12 cellular contexts compared by ENCODE assay signal in the genomic region with DNA sequence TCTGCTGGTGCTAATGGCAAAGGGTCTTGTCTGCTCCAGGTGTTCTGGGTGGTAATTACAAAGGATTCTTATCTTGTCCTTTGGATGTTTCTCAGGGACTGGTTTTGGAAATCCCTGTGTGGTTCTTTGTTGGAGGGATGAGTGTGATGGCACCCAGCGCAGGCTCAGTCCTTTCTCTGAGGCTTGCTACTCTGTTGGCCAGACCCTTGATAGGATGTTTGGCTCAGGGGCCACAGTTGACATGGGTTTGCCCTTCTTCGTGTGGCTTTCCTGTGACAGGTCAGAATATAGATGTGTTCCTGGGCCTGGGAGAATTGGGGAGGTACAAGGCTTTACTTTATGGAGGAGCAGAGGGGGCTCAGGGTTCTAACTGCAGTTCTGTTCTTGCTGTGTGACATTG. TPM values are rescaled to one million over a fixed set of nuclear protein-coding genes. Genes with fewer than 3 reads are reported as not detected.
DNase-seq lines count a peak whose midpoint lies in the region; ATAC-seq and TF ChIP-seq lines count a peak whose summit lies in the region.
"Had no signal": no experiment of that assay in that cellular context is flagged by ENCODE, and none has a peak within 500 bp of the region (broad histone marks: within the 10 kb centered on the region; RNA-seq: fewer than 3 reads in every experiment).

No MANE protein-coding gene starts in this region.

- peak overlapping the region; percentile 87 for H3K4me3 ChIP-seq in ACC112 (ENCODE audit: low read depth, low read length)
- H3K4me3 ChIP-seq in foreskin fibroblast (ENCODE audit: low read depth in 1 of 2, low read length in 2 of 2): peak overlapping the region; percentile 85 to 88
- H3K4me3 ChIP-seq in psoas muscle: peak overlapping the region; percentile 80
- H3K4me3 ChIP-seq: mucosa of descending colon had no signal

- H3K9me3 ChIP-seq in psoas muscle: no peaks in the 10 kb centered on the region
- H3K9me3 ChIP-seq: mucosa of descending colon had no signal

- no peak for DNase-seq in foreskin fibroblast
- DNase-seq in psoas muscle: peak in 1 of 2 donors; percentile 12
- no peak for DNase-seq in activated naive CD4-positive, alpha-beta T cell treated with Interleukin-2 at 50 U/mL for 16 hours
- DNase-seq in RPMI8226: no peak
- DNase-seq in activated CD4-positive, alpha-beta T cell treated with anti-CD3 and anti-CD28 coated beads, Interleukin-2, amount 50 U/mL, for 48 hours: no peak
- DNase-seq: activated naive CD4-positive, alpha-beta T cell treated with anti-CD3 and anti-CD28 coated beads, Interleukin-2, amount 50 U/mL, for 16 hours; stimulated activated CD4-positive, alpha-beta T cell treated with anti-CD3 and anti-CD28 coated beads, Interleukin-4, amount 100 ng/mL, for 1 hour had no signal

- peaks cover 77% of the 10 kb centered on the region for H3K79me2 ChIP-seq in ACC112 (ENCODE audit: control insufficient read depth, insufficient read depth, low read length, unreplicated experiment)

- intact Hi-C loops in psoas muscle (cut with DNase I): no loop called here

- no peak for ATAC-seq in psoas muscle
- ATAC-seq in HG03354 (IDR thresholded peaks at IDR 0.05; ENCODE audit: poor library complexity, severe bottlenecking, unreplicated experiment): no peak
- ATAC-seq: mucosa of descending colon had no signal

- H3K27me3 ChIP-seq in ACC112 (ENCODE audit: insufficient read depth, low read length) (no peaks in the 10 kb centered on the region), psoas muscle (ENCODE audit: insufficient read depth in 3 of 3, low read length in 2 of 3) (peaks cover 0 to 5% (median 4%) of the 10 kb centered on the region in 3 donors)

- H2AFZ ChIP-seq in ACC112 (ENCODE audit: low read length, unreplicated experiment): no peak overlapping the region

- TF ChIP-seq CTCF in foreskin fibroblast (IDR thresholded peaks at IDR 0.05; ENCODE audit: low read depth, low read length) (no peak), psoas muscle (IDR thresholded peaks at IDR 0.05) (no peak)

- H3K27ac ChIP-seq in ACC112 (ENCODE audit: low read depth, low read length) (no peak overlapping the region), angular gyrus (ENCODE audit: low read depth, low read length) (peak overlapping the region; percentile 29), psoas muscle (no peak overlapping the region)

- H3K36me3 ChIP-seq in ACC112 (ENCODE audit: insufficient read depth, low read length) (no peaks in the 10 kb centered on the region), psoas muscle (ENCODE audit: insufficient read depth in 1 of 2, low read depth in 1 of 2) (no peaks in the 10 kb centered on the region)

- H3K4me1 ChIP-seq in ACC112 (ENCODE audit: control insufficient read depth, insufficient read depth, low read length, unreplicated experiment) (peaks cover 73% of the 10 kb centered on the region), psoas muscle (peaks cover 16% of the 10 kb centered on the region)

- 70 to 73% (median 70%) methylated on average over 2 of the region's 2 CpGs for WGBS in psoas muscle, 3 donors

RNA-seq across cellular contexts. Expression of a gene that starts 4.0 kb away (rescaled TPM):
- 10 to 100 TPM; 10.8 to 38.4 (median 15.5) TPM for total RNA-seq in psoas muscle
- 1 to 10 TPM; 5.7 to 7.9 (median 6.9) TPM for polyA plus RNA-seq in psoas muscle
- polyA plus RNA-seq: IgD-negative memory B cell had no signal

RNA-seq across cellular contexts. Expression of a gene that starts 39.9 kb away (rescaled TPM):
- 1 to 10 TPM in 3 of 4 donors, under 1 TPM in 1; 0.96 to 2.5 (median 1.5) TPM for total RNA-seq in psoas muscle
- 1 to 10 TPM in 2 of 3 donors, under 1 TPM in 1; 0.59 to 1.6 (median 1.2) TPM for polyA plus RNA-seq in psoas muscle
- polyA plus RNA-seq: IgD-negative memory B cell had no signal
